ENCODE assay signal across 13 cellular contexts in the genomic region with DNA sequence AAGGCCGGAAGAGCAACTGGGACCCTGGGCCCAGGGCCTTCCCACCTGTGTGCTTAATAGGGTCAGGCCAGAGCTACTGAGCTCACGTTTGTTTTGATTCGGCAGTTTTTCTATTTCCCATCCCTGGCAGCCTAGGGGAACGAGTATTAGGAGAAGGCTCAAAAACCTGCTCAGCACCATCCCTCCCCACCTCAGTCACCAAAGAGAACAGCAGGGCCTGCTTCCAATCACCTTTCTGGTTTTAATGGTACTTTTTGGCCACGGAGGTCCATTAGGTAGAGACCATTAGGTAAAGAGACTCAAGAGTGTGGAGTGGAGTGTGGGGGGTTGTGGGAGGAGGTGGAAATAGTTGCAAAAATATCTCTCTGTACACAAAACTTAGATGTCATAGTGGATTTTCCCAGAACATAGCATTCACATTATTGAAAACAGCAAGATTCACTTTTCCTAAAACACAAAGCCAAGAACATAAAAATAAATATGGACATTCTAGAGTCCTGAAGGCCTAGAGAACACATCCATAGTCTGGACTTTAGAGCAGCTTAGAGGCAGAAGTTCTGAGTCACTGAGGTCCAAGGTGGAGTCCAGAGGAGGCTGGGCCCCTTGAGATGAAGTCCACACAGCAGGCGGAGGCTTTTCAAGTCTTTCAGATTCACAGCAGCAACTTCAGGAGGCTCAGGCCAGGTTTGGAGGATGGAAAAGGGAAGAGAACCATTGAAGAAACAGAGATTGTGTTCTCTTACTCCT. TPM values are rescaled to one million over a fixed set of nuclear protein-coding genes. Genes with fewer than 3 reads are reported as not detected.
DNase-seq lines count a peak whose midpoint lies in the region; ATAC-seq and TF ChIP-seq lines count a peak whose summit lies in the region.
"Had no signal": no experiment of that assay in that cellular context is flagged by ENCODE, and none has a peak within 500 bp of the region (broad histone marks: within the 10 kb centered on the region; RNA-seq: fewer than 3 reads in every experiment).

No MANE protein-coding gene starts in this region.

- no peak for ATAC-seq in naive B cell (ENCODE audit: low read depth in 2 of 2)
- no peak for ATAC-seq in esophagus mucosa
- ATAC-seq in gastroesophageal sphincter = no peak
- ATAC-seq in HG03039 (IDR thresholded peaks at IDR 0.05; ENCODE audit: unreplicated experiment) = no peak

- H3K4me3 ChIP-seq in OCI-LY3 (ENCODE audit: low read length) (no peak overlapping the region), ectodermal cell (ENCODE audit: insufficient read depth, low read depth, low read length) (peak overlapping the region; percentile 4), gastroesophageal sphincter (no peak overlapping the region)
- H3K4me3 ChIP-seq: skin epidermis, transverse colon had no signal

- H3K27ac Mint-ChIP-seq in CD14-positive monocyte (peak overlapping the region in 5 of 7 donors; percentile 43 to 60 (median 48)), naive B cell (peak overlapping the region; percentile 51 to 93 (median 71))

- peaks cover 49 to 62% of the 10 kb centered on the region in 2 donors for H3K36me3 Mint-ChIP-seq in CD14-positive monocyte
- H3K36me3 Mint-ChIP-seq in naive B cell = peaks cover 10 to 30% of the 10 kb centered on the region in 2 donors

- no peak for TF ChIP-seq POLR2A in gastroesophageal sphincter (IDR thresholded peaks at IDR 0.05)

- H3K9ac ChIP-seq in OCI-LY3 (ENCODE audit: low read length) = peak overlapping the region; percentile 11; the same call in 1 of the 2 replicates

- H3K4me1 Mint-ChIP-seq in CD14-positive monocyte (peaks cover 22% of the 10 kb centered on the region), naive B cell (peaks cover 48 to 72% (median 70%) of the 10 kb centered on the region in 3 donors)

- H3K27ac ChIP-seq in OCI-LY3 (ENCODE audit: low read length) = 0 out of 2 replicates have a peak overlapping the region, but pooled peaks have one; percentile 54
- H3K27ac ChIP-seq in ectodermal cell (ENCODE audit: insufficient read depth, low read depth, low read length, poor library complexity, severe bottlenecking) = peak overlapping the region; percentile 99
- peak overlapping the region in 1 of 4 donors; percentile 21 for H3K27ac ChIP-seq in gastroesophageal sphincter

- H3K4me1 ChIP-seq in OCI-LY3 (ENCODE audit: low read length) (peaks cover 43% of the 10 kb centered on the region), ectodermal cell (ENCODE audit: control insufficient read depth, insufficient read depth, low read length) (peaks cover 71% of the 10 kb centered on the region), gastroesophageal sphincter (peaks cover 0 to 11% (median 3%) of the 10 kb centered on the region in 3 donors)

- H3K4me2 ChIP-seq in OCI-LY3 (ENCODE audit: low read length) = peak overlapping the region; percentile 43

- no peaks in the 10 kb centered on the region for H3K27me3 ChIP-seq in OCI-LY3 (ENCODE audit: low read depth, low read length)
- H3K27me3 ChIP-seq in ectodermal cell (ENCODE audit: control insufficient read depth, insufficient read depth, low read length, poor library complexity, severe bottlenecking) = no peaks in the 10 kb centered on the region
- H3K27me3 ChIP-seq in gastroesophageal sphincter = no peaks in the 10 kb centered on the region
- H3K27me3 ChIP-seq: transverse colon had no signal

- no peak for TF ChIP-seq CTCF in CD14-positive monocyte (IDR thresholded peaks at IDR 0.05)
- TF ChIP-seq CTCF in OCI-LY3 (IDR thresholded peaks at IDR 0.05; ENCODE audit: low read depth, low read length) = no peak
- TF ChIP-seq CTCF in gastroesophageal sphincter (IDR thresholded peaks at IDR 0.05) = no peak

- no peak for TF ChIP-seq EP300 in gastroesophageal sphincter (IDR thresholded peaks at IDR 0.05)

- 15 to 17% methylated on average over 6 of the region's 6 CpGs for WGBS in ectodermal cell, 2 experiments
- WGBS in gastroesophageal sphincter (ENCODE audit: low coverage in 1 of 2), 2 donors = 59 to 86% methylated on average over 1 to 6 of the region's 6 CpGs

- intact Hi-C loops in CD14-positive monocyte (cut with micrococcal nuclease) = no loop called here

- H3K9me3 ChIP-seq in OCI-LY3 (ENCODE audit: insufficient read depth, low read length) (no peaks in the 10 kb centered on the region), ectodermal cell (ENCODE audit: control insufficient read depth, low read length) (no peaks in the 10 kb centered on the region), gastroesophageal sphincter (no peaks in the 10 kb centered on the region)
- H3K9me3 ChIP-seq: transverse colon had no signal

- peaks cover 14% of the 10 kb centered on the region; the same call in 1 of the 2 replicates for H4K20me1 ChIP-seq in OCI-LY3 (ENCODE audit: insufficient read depth, low read length)

- H3K9me3 Mint-ChIP-seq in CD14-positive monocyte = no peaks in the 10 kb centered on the region
- no peaks in the 10 kb centered on the region for H3K9me3 Mint-ChIP-seq in naive B cell

- DNase-seq in CD14-positive monocyte (ENCODE audit: low spot score) (no peak), naive B cell (no peak), occipital lobe (lab: John Stamatoyannopoulos, UW) (no peak)
- DNase-seq: activated naive CD4-positive, alpha-beta T cell treated with Interleukin-2 at 50 U/mL for 16 hours; NCI-H1930; T-helper 2 cell had no signal

- H3K4me3 Mint-ChIP-seq in CD14-positive monocyte (no peak overlapping the region), naive B cell (peak overlapping the region in 3 of 8 donors; percentile 23 to 71 (median 37))

- no peaks in the 10 kb centered on the region for H3K79me2 ChIP-seq in OCI-LY3 (ENCODE audit: low read length)

- H3K36me3 ChIP-seq in OCI-LY3 (replicated peaks; ENCODE audit: low read depth, low read length) (peaks cover 46% of the 10 kb centered on the region), ectodermal cell (ENCODE audit: control insufficient read depth, insufficient read depth, low read length) (peaks cover 41% of the 10 kb centered on the region), gastroesophageal sphincter (peaks cover 0 to 29% of the 10 kb centered on the region in 2 donors)

- no peak overlapping the region for H2AFZ ChIP-seq in OCI-LY3 (ENCODE audit: low read depth, low read length)

- H3K27me3 Mint-ChIP-seq in CD14-positive monocyte (ENCODE audit: low read depth in 3 of 3) (peaks cover 2 to 5% (median 3%) of the 10 kb centered on the region in 3 donors), naive B cell (no peaks in the 10 kb centered on the region)

RNA-seq across cellular contexts. Expression of a gene that starts 19.5 kb away (rescaled TPM):
- 10 to 100 TPM in 1 of 2 donors, 1 to 10 TPM in 1; 9.1 to 21.9 TPM for polyA plus RNA-seq in CD14-positive monocyte
- 63.0 TPM for polyA plus RNA-seq in ectodermal cell (2013, experiment 1 of 4)
- polyA plus RNA-seq in ectodermal cell (2013, experiment 2 of 4) = 68.3 TPM
- 42.8 TPM for polyA plus RNA-seq in ectodermal cell (2013, experiment 3 of 4)
- 44.3 TPM for polyA plus RNA-seq in ectodermal cell (2013, experiment 4 of 4)
- polyA plus RNA-seq in naive B cell (ENCODE audit: low read depth in 6 of 6) = 100 to 1,000 TPM; 103 to 166 (median 113) TPM
- total RNA-seq in esophagus mucosa = 28.3 TPM
- total RNA-seq in occipital lobe = 1.1 TPM
- 1 to 10 TPM in 1 of 4 donors, under 1 TPM in 3; 0.67 to 1.1 (median 0.83) TPM for total RNA-seq in gastroesophageal sphincter

RNA-seq across cellular contexts. Expression of a gene that starts 54.7 kb away (rescaled TPM):
- polyA plus RNA-seq in CD14-positive monocyte = not detected
- polyA plus RNA-seq in ectodermal cell (2013, experiment 1 of 4) = 32.2 TPM
- 47.6 TPM for polyA plus RNA-seq in ectodermal cell (2013, experiment 2 of 4)
- 23.0 TPM for polyA plus RNA-seq in ectodermal cell (2013, experiment 3 of 4)
- polyA plus RNA-seq in ectodermal cell (2013, experiment 4 of 4) = 26.3 TPM
- polyA plus RNA-seq in naive B cell (ENCODE audit: low read depth in 6 of 6) = 1 to 10 TPM in 1 of 6 donors, under 1 TPM in 4, not detected in 1; 0.26 to 1.3 (median 0.77) TPM
- total RNA-seq in esophagus mucosa = 3.1 TPM
- total RNA-seq in occipital lobe = 18.6 TPM
- under 1 TPM in 3 of 4 donors, not detected in 1; 0.16 to 0.40 (median 0.31) TPM for total RNA-seq in gastroesophageal sphincter

Comparison
In these comparisons a context has a peak if more than half of its experiments do, and no peak if none do; other contexts are left out.
1. RNA of a gene that starts 19.5 kb away (total RNA-seq): 28.3 TPM in esophagus mucosa (single experiment); 1.1 TPM in occipital lobe (single experiment) and 0.67 to 1.1 TPM in gastroesophageal sphincter; every median in the first group is over 10 times any median in the second.